Comparison of ENCODE assay signal across 12 cellular contexts in genomic region chr7:30446266-30446665, GRCh38. TPM values are rescaled to one million over a fixed set of nuclear protein-coding genes. Genes with fewer than 3 reads are reported as not detected.
DNase-seq lines count a peak whose midpoint lies in the region; ATAC-seq and TF ChIP-seq lines count a peak whose summit lies in the region.
"Had no signal": no experiment of that assay in that cellular context is flagged by ENCODE, and none has a peak within 500 bp of the region (broad histone marks: within the 10 kb centered on the region; RNA-seq: fewer than 3 reads in every experiment).

No MANE protein-coding gene starts in this region.

- peaks cover 9% of the 10 kb centered on the region for H3K4me1 Mint-ChIP-seq in T-helper 1 cell treated with Interleukin-12 subunit alpha and Interleukin-12 subunit beta and Interleukin-4 antibody, amounts not matched to agents 30 μg/mL and 1 μg/mL, for 36 hours (ENCODE audit: low read depth)
- H3K4me1 Mint-ChIP-seq in T-cell: peaks cover 0 to 11% (median 6%) of the 10 kb centered on the region in 3 donors
- H3K4me1 Mint-ChIP-seq: neural crest cell had no signal

- CTCF ChIA-PET in T-cell (lab: Charles Lee): interaction anchor here in 1 of 2 donors (1.0 kb wide), 1 partner anchor 167 kb away, joined by 3 read pairs; no protein-coding TSS in a partner anchor

- H3K4me3 ChIP-seq in psoas muscle: no peak overlapping the region
- no peak overlapping the region for H3K4me3 ChIP-seq in MG63
- H3K4me3 ChIP-seq: Peyer's patch had no signal

- H3K36me3 Mint-ChIP-seq in T-helper 1 cell treated with Interleukin-12 subunit alpha and Interleukin-12 subunit beta and Interleukin-4 antibody, amounts not matched to agents 30 μg/mL and 1 μg/mL, for 36 hours (ENCODE audit: low read depth): peaks cover 11% of the 10 kb centered on the region
- H3K36me3 Mint-ChIP-seq in T-cell: peaks cover 35% of the 10 kb centered on the region

- peak overlapping the region; percentile 67 for H3K27ac Mint-ChIP-seq in T-helper 1 cell treated with Interleukin-12 subunit alpha and Interleukin-12 subunit beta and Interleukin-4 antibody, amounts not matched to agents 30 μg/mL and 1 μg/mL, for 36 hours
- H3K27ac Mint-ChIP-seq in T-cell: peak overlapping the region; percentile 19 to 84

- H3K27me3 ChIP-seq in psoas muscle (ENCODE audit: insufficient read depth in 3 of 3, low read length in 2 of 3): no peaks in the 10 kb centered on the region
- H3K27me3 ChIP-seq in MG63: no peaks in the 10 kb centered on the region
- H3K27me3 ChIP-seq: brain microvascular endothelial cell, Peyer's patch had no signal

- no peak overlapping the region for H3K4me3 Mint-ChIP-seq in T-helper 1 cell treated with Interleukin-12 subunit alpha and Interleukin-12 subunit beta and Interleukin-4 antibody, amounts not matched to agents 30 μg/mL and 1 μg/mL, for 36 hours
- no peak overlapping the region for H3K4me3 Mint-ChIP-seq in T-cell
- H3K4me3 Mint-ChIP-seq: neural crest cell had no signal

- peak; percentile 10 for ATAC-seq in GM21390 (IDR thresholded peaks at IDR 0.05; ENCODE audit: unreplicated experiment)
- ATAC-seq in T-cell (replicated peaks in 1 of 4): peak in 1 of 4 experiments; percentile 30
- ATAC-seq in psoas muscle: peak in 3 of 4 donors; percentile 4 to 33 (median 15)
- no peak for ATAC-seq in HG03460 (IDR thresholded peaks at IDR 0.05; ENCODE audit: unreplicated experiment)

- no peak overlapping the region for H3K27ac ChIP-seq in psoas muscle
- H3K27ac ChIP-seq: 22Rv1, brain microvascular endothelial cell had no signal

- intact Hi-C loops in psoas muscle (cut with DNase I): no loop called here

- no peak for TF ChIP-seq CTCF in psoas muscle (IDR thresholded peaks at IDR 0.05)

- H3K9me3 ChIP-seq in psoas muscle: no peaks in the 10 kb centered on the region
- H3K9me3 ChIP-seq in MG63: no peaks in the 10 kb centered on the region
- H3K9me3 ChIP-seq: Peyer's patch had no signal

- no peaks in the 10 kb centered on the region for H3K27me3 Mint-ChIP-seq in T-helper 1 cell treated with Interleukin-12 subunit alpha and Interleukin-12 subunit beta and Interleukin-4 antibody, amounts not matched to agents 30 μg/mL and 1 μg/mL, for 36 hours (ENCODE audit: low read depth)
- no peaks in the 10 kb centered on the region for H3K27me3 Mint-ChIP-seq in T-cell

- POLR2A ChIA-PET in T-cell (lab: Charles Lee): interaction anchor here in 1 of 2 donors (0.5 kb wide), 1 partner anchor 57 kb away, joined by 12 read pairs; no protein-coding TSS in a partner anchor

- no peaks in the 10 kb centered on the region for H3K9me3 Mint-ChIP-seq in T-helper 1 cell treated with Interleukin-12 subunit alpha and Interleukin-12 subunit beta and Interleukin-4 antibody, amounts not matched to agents 30 μg/mL and 1 μg/mL, for 36 hours
- no peaks in the 10 kb centered on the region for H3K9me3 Mint-ChIP-seq in T-cell
- H3K9me3 Mint-ChIP-seq: neural crest cell had no signal

- no peaks in the 10 kb centered on the region for H3K4me1 ChIP-seq in psoas muscle
- H3K4me1 ChIP-seq: Peyer's patch had no signal

- DNase-seq in T-helper 1 cell (no peak), T-cell (no peak), psoas muscle (no peak), MG63 (no peak), H4 (ENCODE audit: low spot score) (no peak)
- DNase-seq: brain microvascular endothelial cell had no signal

- H3K36me3 ChIP-seq in psoas muscle (ENCODE audit: insufficient read depth in 1 of 2, low read depth in 1 of 2): peaks cover 4 to 47% of the 10 kb centered on the region in 2 donors
- H3K36me3 ChIP-seq in MG63: peaks cover 3% of the 10 kb centered on the region; the same call in 1 of the 2 replicates

- 88 to 91% (median 90%) methylated on average over 4 of the region's 4 CpGs for WGBS in psoas muscle, 3 donors

RNA-seq across cellular contexts. Expression of gene NOD1, which starts 32.3 kb away (rescaled TPM):
- 10 to 100 TPM; 15.6 to 24.6 (median 19.4) TPM for total RNA-seq in T-cell
- total RNA-seq in psoas muscle: 1 to 10 TPM; 2.5 to 4.1 (median 2.9) TPM
- polyA plus RNA-seq in psoas muscle: 1 to 10 TPM; 1.7 to 3.3 (median 2.0) TPM
- total RNA-seq in MG63 (2014; rRNA removed; shearing (Covaris generic); ENCODE audit: low replicate concordance): 2.1 and 2.5 TPM in 2 replicates
- 8.2 and 10.2 TPM in 2 replicates for total RNA-seq in H4 (2014; rRNA removed; shearing (Covaris generic))

RNA-seq across cellular contexts. Expression of gene GGCT, which starts 58.4 kb away (rescaled TPM):
- total RNA-seq in T-cell (10 to 100 TPM in 4 of 5 donors, 1 to 10 TPM in 1; 7.4 to 14.1 (median 12.5) TPM), psoas muscle (10 to 100 TPM; 16.2 to 20.6 (median 17.0) TPM)
- 10 to 100 TPM; 30.8 to 55.7 (median 31.8) TPM for polyA plus RNA-seq in psoas muscle
- total RNA-seq in MG63 (2014; rRNA removed; shearing (Covaris generic); ENCODE audit: low replicate concordance): 49.3 and 143 TPM in 2 replicates
- total RNA-seq in H4 (2014; rRNA removed; shearing (Covaris generic)): 127 and 144 TPM in 2 replicates
